In genomic region chr11:118930152-118930712, GRCh38 we compare ENCODE assay signal across 1 cellular context.
A peak's percentile ranks its signal among the peaks of the same experiment; 100 is the strongest.
TF ChIP-seq lines count a peak whose summit lies in the region.

No MANE protein-coding gene starts in this region.

TF ChIP-seq in HEK293, 187 proteins besides CTCF, POLR2A, EP300 and RAD21 (continued from another document):
- TF ChIP-seq ZNF645 (tag by site-specific recombination; IDR thresholded peaks at IDR 0.05) (no peak), SP2 (tag by site-specific recombination; IDR thresholded peaks at IDR 0.05) (peak; percentile 57), ZBTB17 (tag by site-specific recombination; IDR thresholded peaks at IDR 0.05) (no peak), HOXD13 (CRISPR knock-in tag; IDR thresholded peaks at IDR 0.05; ENCODE audit: borderline replicate concordance) (no peak), SP7 (tag by site-specific recombination; IDR thresholded peaks at IDR 0.05) (peak; percentile 47; the same call in 1 of the 2 replicates), BCL11A (tag by site-specific recombination; IDR thresholded peaks at IDR 0.05; ENCODE audit: low read depth) (0 out of 2 replicates have a peak, but pooled peaks have one; percentile 45), ZNF335 (tag by site-specific recombination; conservative IDR thresholded peaks at IDR 0.05) (peak; percentile 52), SP3 (tag by site-specific recombination; IDR thresholded peaks at IDR 0.05) (peak; percentile 93), PRDM1 (tag by site-specific recombination; IDR thresholded peaks at IDR 0.05) (no peak), KLF1 (tag by site-specific recombination; IDR thresholded peaks at IDR 0.05) (0 out of 2 replicates have a peak, but pooled peaks have one; percentile 8), ZBTB20 (tag by site-specific recombination; IDR thresholded peaks at IDR 0.05) (0 out of 2 replicates have a peak, but pooled peaks have one; percentile 38), YY2 (tag by site-specific recombination; IDR thresholded peaks at IDR 0.05) (0 out of 2 replicates have a peak, but pooled peaks have one; percentile 30), ZNF341 (tag by site-specific recombination; IDR thresholded peaks at IDR 0.05; ENCODE audit: low read depth) (peak; percentile 71), ZNF362 (tag by site-specific recombination; IDR thresholded peaks at IDR 0.05) (no peak), GLIS2 (tag by site-specific recombination; IDR thresholded peaks at IDR 0.05) (peak; percentile 80), BCL11B (tag by site-specific recombination; IDR thresholded peaks at IDR 0.05; ENCODE audit: low read depth) (peak; percentile 71; the same call in 1 of the 2 replicates), ZEB2 (tag by site-specific recombination; IDR thresholded peaks at IDR 0.05) (no peak; the same call in 1 of the 2 replicates), ZFHX2 (tag by site-specific recombination; conservative IDR thresholded peaks at IDR 0.05) (peak; percentile 71), ZIC2 (tag by site-specific recombination; IDR thresholded peaks at IDR 0.05) (no peak), TRIM28 (IDR thresholded peaks at IDR 0.05; ENCODE audit: borderline replicate concordance, low read length) (0 out of 2 replicates have a peak, but pooled peaks have one; percentile 39), ZNF654 (tag by site-specific recombination; IDR thresholded peaks at IDR 0.05; ENCODE audit: low read depth) (peak; percentile 47), SCRT1 (tag by site-specific recombination; IDR thresholded peaks at IDR 0.05; ENCODE audit: borderline replicate concordance) (no peak), ZNF677 (tag by site-specific recombination; IDR thresholded peaks at IDR 0.05) (no peak), ZBTB48 (tag by site-specific recombination; IDR thresholded peaks at IDR 0.05) (no peak), YY1 (tag by site-specific recombination; IDR thresholded peaks at IDR 0.05) (no peak), OSR2 (tag by site-specific recombination; IDR thresholded peaks at IDR 0.05) (no peak), ZNF600 (tag by site-specific recombination; IDR thresholded peaks at IDR 0.05) (no peak), PATZ1 (tag by site-specific recombination; IDR thresholded peaks at IDR 0.05) (peak; percentile 65), KLF9 (tag by site-specific recombination; IDR thresholded peaks at IDR 0.05; ENCODE audit: low read depth) (peak; percentile 70), ZNF629 (tag by site-specific recombination; IDR thresholded peaks at IDR 0.05) (peak; percentile 10; the same call in 1 of the 2 replicates), ZNF10 (tag by site-specific recombination; IDR thresholded peaks at IDR 0.05) (no peak)
